Comparison of ENCODE assay signal across 1 cellular context in the genomic region with DNA sequence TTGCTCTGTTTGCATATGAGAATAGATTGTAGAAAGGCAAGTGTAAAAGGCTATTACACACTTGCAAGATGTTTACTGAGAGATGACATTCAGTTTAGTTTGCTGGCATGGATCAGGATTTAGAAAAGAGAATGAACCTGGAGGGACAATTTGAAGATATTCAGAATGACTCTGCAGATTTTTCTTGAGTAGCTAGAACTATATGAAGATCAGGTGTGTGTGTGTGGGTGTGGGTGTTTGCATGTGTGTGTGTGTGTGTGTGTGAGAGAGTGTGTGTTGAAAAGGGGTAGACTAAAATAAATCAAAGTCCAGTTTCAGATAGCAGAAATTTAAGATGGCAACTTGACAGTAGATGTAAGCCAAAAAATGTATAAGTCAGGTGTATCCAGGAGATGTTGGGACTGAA.
TF ChIP-seq lines count a peak whose summit lies in the region.

No MANE protein-coding gene starts in this region.

TF ChIP-seq in A549, 52 proteins besides CTCF, POLR2A, EP300 and RAD21 (continued from another document):
- TF ChIP-seq FOXS1 (CRISPR knock-in tag; IDR thresholded peaks at IDR 0.05) = peak; percentile 76; the same call in 1 of the 2 replicates
- no peak for TF ChIP-seq JUNB (IDR thresholded peaks at IDR 0.05)
- no peak for TF ChIP-seq PHF8 (IDR thresholded peaks at IDR 0.05; ENCODE audit: borderline replicate concordance, low read depth)
- TF ChIP-seq, protein P1, sequence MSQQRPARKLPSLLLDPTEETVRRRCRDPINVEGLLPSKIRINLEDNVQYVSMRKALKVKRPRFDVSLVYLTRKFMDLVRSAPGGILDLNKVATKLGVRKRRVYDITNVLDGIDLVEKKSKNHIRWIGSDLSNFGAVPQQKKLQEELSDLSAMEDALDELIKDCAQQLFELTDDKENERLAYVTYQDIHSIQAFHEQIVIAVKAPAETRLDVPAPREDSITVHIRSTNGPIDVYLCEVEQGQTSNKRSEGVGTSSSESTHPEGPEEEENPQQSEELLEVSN (IDR thresholded peaks at IDR 0.05; ENCODE audit: borderline replicate concordance, low read depth) = no peak
- TF ChIP-seq, protein P2, sequence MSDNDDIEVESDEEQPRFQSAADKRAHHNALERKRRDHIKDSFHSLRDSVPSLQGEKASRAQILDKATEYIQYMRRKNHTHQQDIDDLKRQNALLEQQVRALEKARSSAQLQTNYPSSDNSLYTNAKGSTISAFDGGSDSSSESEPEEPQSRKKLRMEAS (IDR thresholded peaks at IDR 0.05) = peak; percentile 63; the same call in 1 of the 2 replicates
- TF ChIP-seq RFX5 (IDR thresholded peaks at IDR 0.05) = no peak
- TF ChIP-seq, protein P3, sequence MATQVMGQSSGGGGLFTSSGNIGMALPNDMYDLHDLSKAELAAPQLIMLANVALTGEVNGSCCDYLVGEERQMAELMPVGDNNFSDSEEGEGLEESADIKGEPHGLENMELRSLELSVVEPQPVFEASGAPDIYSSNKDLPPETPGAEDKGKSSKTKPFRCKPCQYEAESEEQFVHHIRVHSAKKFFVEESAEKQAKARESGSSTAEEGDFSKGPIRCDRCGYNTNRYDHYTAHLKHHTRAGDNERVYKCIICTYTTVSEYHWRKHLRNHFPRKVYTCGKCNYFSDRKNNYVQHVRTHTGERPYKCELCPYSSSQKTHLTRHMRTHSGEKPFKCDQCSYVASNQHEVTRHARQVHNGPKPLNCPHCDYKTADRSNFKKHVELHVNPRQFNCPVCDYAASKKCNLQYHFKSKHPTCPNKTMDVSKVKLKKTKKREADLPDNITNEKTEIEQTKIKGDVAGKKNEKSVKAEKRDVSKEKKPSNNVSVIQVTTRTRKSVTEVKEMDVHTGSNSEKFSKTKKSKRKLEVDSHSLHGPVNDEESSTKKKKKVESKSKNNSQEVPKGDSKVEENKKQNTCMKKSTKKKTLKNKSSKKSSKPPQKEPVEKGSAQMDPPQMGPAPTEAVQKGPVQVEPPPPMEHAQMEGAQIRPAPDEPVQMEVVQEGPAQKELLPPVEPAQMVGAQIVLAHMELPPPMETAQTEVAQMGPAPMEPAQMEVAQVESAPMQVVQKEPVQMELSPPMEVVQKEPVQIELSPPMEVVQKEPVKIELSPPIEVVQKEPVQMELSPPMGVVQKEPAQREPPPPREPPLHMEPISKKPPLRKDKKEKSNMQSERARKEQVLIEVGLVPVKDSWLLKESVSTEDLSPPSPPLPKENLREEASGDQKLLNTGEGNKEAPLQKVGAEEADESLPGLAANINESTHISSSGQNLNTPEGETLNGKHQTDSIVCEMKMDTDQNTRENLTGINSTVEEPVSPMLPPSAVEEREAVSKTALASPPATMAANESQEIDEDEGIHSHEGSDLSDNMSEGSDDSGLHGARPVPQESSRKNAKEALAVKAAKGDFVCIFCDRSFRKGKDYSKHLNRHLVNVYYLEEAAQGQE (IDR thresholded peaks at IDR 0.05) = no peak
- peak; percentile 71 to 81; a peak in 3 of 5 replicates for TF ChIP-seq JUN (IDR thresholded peaks at IDR 0.05)
- TF ChIP-seq HOXB13 (CRISPR knock-in tag; IDR thresholded peaks at IDR 0.05; ENCODE audit: low read depth) = peak; percentile 65; the same call in 1 of the 2 replicates
- no peak for TF ChIP-seq CBX2 (IDR thresholded peaks at IDR 0.05; ENCODE audit: borderline replicate concordance, low read depth)
- TF ChIP-seq, protein P4, sequence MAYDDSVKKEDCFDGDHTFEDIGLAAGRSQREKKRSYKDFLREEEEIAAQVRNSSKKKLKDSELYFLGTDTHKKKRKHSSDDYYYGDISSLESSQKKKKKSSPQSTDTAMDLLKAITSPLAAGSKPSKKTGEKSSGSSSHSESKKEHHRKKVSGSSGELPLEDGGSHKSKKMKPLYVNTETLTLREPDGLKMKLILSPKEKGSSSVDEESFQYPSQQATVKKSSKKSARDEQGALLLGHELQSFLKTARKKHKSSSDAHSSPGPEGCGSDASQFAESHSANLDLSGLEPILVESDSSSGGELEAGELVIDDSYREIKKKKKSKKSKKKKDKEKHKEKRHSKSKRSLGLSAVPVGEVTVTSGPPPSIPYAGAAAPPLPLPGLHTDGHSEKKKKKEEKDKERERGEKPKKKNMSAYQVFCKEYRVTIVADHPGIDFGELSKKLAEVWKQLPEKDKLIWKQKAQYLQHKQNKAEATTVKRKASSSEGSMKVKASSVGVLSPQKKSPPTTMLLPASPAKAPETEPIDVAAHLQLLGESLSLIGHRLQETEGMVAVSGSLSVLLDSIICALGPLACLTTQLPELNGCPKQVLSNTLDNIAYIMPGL (CRISPR knock-in tag; IDR thresholded peaks at IDR 0.05; ENCODE audit: borderline replicate concordance) = 0 out of 2 replicates have a peak, but pooled peaks have one; percentile 70
